ENCODE assay signal across 1 cellular context in the genomic region with DNA sequence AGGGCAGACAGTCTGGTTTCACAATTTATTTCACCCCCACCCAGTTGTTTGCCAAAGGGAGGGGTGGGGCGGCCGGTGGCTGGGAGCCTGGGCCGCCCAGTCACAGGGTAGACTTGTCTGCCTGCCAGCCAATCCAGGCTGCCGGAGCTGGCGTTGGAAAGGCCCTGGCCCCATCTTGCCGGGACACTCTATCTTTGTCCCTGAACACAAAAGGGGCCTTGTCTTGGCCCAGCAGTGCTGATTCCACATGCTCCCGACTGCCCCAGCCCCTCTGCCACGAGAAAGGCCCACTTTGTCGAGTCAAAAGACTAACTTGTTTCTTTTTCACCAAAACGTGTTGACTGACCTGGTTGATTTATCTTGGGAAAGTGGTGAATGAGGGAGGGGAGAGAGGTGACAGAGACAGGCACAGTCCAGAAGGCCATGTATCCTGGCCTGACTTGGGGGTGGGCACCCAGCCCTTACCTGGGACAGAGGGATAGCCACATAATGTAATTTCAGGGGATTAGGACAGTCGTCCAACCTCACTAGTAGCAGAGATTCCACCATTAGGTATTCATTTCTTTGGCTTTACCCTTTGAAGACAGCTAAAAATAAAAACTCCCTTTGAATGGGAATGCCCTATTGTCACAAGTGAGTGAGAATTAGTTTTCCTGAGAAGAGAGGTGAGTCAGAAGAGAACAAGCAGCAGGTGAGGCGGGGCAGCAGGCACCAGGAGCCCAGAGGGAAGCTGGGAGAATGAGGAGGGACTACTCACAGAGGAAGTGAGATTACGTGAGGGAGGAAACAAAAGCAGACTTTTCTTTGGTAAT.
A peak's percentile ranks its signal among the peaks of the same experiment; 100 is the strongest.
TF ChIP-seq lines count a peak whose summit lies in the region.

No MANE protein-coding gene starts in this region.

TF ChIP-seq in HepG2, 621 proteins besides CTCF, POLR2A, EP300 and RAD21 (continued from another document and continues in another):
- TF ChIP-seq, protein P1, sequence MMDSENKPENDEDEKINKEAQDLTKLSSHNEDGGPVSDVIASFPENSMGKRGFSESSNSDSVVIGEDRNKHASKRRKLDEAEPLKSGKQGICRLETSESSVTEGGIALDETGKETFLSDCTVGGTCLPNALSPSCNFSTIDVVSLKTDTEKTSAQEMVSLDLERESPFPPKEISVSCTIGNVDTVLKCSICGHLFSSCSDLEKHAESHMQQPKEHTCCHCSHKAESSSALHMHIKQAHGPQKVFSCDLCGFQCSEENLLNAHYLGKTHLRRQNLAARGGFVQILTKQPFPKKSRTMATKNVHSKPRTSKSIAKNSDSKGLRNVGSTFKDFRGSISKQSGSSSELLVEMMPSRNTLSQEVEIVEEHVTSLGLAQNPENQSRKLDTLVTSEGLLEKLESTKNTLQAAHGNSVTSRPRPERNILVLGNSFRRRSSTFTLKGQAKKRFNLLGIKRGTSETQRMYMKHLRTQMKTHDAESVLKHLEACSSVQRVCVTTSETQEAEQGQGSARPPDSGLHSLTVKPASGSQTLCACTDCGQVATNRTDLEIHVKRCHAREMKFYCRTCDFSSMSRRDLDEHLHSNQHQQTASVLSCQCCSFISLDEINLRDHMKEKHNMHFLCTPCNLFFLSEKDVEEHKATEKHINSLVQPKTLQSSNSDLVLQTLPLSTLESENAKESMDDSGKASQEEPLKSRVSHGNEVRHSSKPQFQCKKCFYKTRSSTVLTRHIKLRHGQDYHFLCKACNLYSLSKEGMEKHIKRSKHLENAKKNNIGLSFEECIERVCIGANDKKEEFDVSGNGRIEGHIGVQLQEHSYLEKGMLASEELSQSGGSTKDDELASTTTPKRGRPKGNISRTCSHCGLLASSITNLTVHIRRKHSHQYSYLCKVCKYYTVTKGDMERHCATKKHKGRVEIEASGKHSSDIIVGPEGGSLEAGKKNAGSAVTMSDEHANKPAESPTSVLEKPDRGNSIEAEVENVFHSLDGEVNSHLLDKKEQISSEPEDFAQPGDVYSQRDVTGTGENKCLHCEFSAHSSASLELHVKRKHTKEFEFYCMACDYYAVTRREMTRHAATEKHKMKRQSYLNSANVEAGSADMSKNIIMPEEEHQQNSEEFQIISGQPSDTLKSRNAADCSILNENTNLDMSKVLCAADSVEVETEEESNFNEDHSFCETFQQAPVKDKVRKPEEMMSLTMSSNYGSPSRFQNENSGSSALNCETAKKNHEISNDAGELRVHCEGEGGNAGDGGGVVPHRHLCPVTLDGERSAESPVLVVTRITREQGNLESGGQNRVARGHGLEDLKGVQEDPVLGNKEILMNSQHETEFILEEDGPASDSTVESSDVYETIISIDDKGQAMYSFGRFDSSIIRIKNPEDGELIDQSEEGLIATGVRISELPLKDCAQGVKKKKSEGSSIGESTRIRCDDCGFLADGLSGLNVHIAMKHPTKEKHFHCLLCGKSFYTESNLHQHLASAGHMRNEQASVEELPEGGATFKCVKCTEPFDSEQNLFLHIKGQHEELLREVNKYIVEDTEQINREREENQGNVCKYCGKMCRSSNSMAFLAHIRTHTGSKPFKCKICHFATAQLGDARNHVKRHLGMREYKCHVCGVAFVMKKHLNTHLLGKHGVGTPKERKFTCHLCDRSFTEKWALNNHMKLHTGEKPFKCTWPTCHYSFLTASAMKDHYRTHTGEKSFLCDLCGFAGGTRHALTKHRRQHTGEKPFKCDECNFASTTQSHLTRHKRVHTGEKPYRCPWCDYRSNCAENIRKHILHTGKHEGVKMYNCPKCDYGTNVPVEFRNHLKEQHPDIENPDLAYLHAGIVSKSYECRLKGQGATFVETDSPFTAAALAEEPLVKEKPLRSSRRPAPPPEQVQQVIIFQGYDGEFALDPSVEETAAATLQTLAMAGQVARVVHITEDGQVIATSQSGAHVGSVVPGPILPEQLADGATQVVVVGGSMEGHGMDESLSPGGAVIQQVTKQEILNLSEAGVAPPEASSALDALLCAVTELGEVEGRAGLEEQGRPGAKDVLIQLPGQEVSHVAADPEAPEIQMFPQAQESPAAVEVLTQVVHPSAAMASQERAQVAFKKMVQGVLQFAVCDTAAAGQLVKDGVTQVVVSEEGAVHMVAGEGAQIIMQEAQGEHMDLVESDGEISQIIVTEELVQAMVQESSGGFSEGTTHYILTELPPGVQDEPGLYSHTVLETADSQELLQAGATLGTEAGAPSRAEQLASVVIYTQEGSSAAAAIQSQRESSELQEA (CRISPR knock-in tag; IDR thresholded peaks at IDR 0.05; ENCODE audit: not compliant biosample characterization), result no peak
- TF ChIP-seq, protein P2, sequence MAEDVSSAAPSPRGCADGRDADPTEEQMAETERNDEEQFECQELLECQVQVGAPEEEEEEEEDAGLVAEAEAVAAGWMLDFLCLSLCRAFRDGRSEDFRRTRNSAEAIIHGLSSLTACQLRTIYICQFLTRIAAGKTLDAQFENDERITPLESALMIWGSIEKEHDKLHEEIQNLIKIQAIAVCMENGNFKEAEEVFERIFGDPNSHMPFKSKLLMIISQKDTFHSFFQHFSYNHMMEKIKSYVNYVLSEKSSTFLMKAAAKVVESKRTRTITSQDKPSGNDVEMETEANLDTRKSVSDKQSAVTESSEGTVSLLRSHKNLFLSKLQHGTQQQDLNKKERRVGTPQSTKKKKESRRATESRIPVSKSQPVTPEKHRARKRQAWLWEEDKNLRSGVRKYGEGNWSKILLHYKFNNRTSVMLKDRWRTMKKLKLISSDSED (CRISPR knock-in tag; IDR thresholded peaks at IDR 0.05), result no peak
- TF ChIP-seq, protein P3, sequence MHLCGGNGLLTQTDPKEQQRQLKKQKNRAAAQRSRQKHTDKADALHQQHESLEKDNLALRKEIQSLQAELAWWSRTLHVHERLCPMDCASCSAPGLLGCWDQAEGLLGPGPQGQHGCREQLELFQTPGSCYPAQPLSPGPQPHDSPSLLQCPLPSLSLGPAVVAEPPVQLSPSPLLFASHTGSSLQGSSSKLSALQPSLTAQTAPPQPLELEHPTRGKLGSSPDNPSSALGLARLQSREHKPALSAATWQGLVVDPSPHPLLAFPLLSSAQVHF (CRISPR knock-in tag; IDR thresholded peaks at IDR 0.05), result no peak
- TF ChIP-seq ZNF775 (CRISPR knock-in tag; IDR thresholded peaks at IDR 0.05; ENCODE audit: borderline replicate concordance) (peak; percentile 96), ARHGAP35 (CRISPR knock-in tag; IDR thresholded peaks at IDR 0.05; ENCODE audit: borderline replicate concordance) (no peak), ADNP (CRISPR knock-in tag; IDR thresholded peaks at IDR 0.05) (no peak), REL (CRISPR knock-in tag; conservative IDR thresholded peaks at IDR 0.05) (no peak), SIX1 (CRISPR knock-in tag; IDR thresholded peaks at IDR 0.05; ENCODE audit: borderline replicate concordance) (0 out of 2 replicates have a peak, but pooled peaks have one; percentile 21), KLF11 (CRISPR knock-in tag; IDR thresholded peaks at IDR 0.05) (no peak), KAT2B (IDR thresholded peaks at IDR 0.05; ENCODE audit: borderline replicate concordance, low read depth, low read length) (no peak), ZNF652 (CRISPR knock-in tag; IDR thresholded peaks at IDR 0.05; ENCODE audit: borderline replicate concordance, low read depth) (no peak), DNMT1 (CRISPR knock-in tag; IDR thresholded peaks at IDR 0.05) (no peak), RFX1 (IDR thresholded peaks at IDR 0.05) (no peak), ZNF746 (CRISPR knock-in tag; IDR thresholded peaks at IDR 0.05) (peak; percentile 15; the same call in 1 of the 2 replicates), EED (CRISPR knock-in tag; IDR thresholded peaks at IDR 0.05) (no peak), JDP2 (CRISPR knock-in tag; IDR thresholded peaks at IDR 0.05; ENCODE audit: borderline replicate concordance) (no peak), XBP1 (CRISPR knock-in tag; IDR thresholded peaks at IDR 0.05) (no peak), GATAD1 (CRISPR knock-in tag; IDR thresholded peaks at IDR 0.05) (no peak), ASH2L (IDR thresholded peaks at IDR 0.05; ENCODE audit: insufficient read length, low read depth, low read length) (peak; percentile 66), SIN3B (IDR thresholded peaks at IDR 0.05; ENCODE audit: low read length) (no peak), PRMT3 (CRISPR knock-in tag; IDR thresholded peaks at IDR 0.05; ENCODE audit: borderline replicate concordance, low read depth) (no peak), ZNF230 (CRISPR knock-in tag; IDR thresholded peaks at IDR 0.05) (no peak), HMG20A (CRISPR knock-in tag; IDR thresholded peaks at IDR 0.05; ENCODE audit: borderline replicate concordance) (0 out of 2 replicates have a peak, but pooled peaks have one; percentile 12), HNRNPUL1 (IDR thresholded peaks at IDR 0.05; ENCODE audit: low read depth, low read length) (no peak), ONECUT2 (CRISPR knock-in tag; IDR thresholded peaks at IDR 0.05) (no peak), KDM5A (IDR thresholded peaks at IDR 0.05; ENCODE audit: borderline replicate concordance, low read length) (no peak), PHF21A (CRISPR knock-in tag; IDR thresholded peaks at IDR 0.05) (peak; percentile 100), ZNF329 (CRISPR knock-in tag; IDR thresholded peaks at IDR 0.05; ENCODE audit: low read depth) (no peak), ZNF766 (CRISPR knock-in tag; IDR thresholded peaks at IDR 0.05; ENCODE audit: borderline replicate concordance) (no peak)
- TF ChIP-seq, protein P4, sequence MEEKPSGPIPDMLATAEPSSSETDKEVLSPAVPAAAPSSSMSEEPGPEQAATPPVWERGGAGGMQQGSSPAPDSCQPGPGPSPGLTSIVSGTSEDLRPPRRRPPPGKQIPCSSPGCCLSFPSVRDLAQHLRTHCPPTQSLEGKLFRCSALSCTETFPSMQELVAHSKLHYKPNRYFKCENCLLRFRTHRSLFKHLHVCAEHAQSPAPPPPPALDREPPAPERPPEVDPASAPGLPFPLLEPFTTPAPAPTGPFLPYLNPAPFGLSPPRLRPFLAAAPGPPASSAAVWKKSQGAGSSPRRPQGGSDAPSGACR (CRISPR knock-in tag; IDR thresholded peaks at IDR 0.05), result peak; percentile 95
- TF ChIP-seq, protein P5, sequence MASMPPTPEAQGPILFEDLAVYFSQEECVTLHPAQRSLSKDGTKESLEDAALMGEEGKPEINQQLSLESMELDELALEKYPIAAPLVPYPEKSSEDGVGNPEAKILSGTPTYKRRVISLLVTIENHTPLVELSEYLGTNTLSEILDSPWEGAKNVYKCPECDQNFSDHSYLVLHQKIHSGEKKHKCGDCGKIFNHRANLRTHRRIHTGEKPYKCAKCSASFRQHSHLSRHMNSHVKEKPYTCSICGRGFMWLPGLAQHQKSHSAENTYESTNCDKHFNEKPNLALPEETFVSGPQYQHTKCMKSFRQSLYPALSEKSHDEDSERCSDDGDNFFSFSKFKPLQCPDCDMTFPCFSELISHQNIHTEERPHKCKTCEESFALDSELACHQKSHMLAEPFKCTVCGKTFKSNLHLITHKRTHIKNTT (CRISPR knock-in tag; IDR thresholded peaks at IDR 0.05), result no peak
- TF ChIP-seq, protein P6, sequence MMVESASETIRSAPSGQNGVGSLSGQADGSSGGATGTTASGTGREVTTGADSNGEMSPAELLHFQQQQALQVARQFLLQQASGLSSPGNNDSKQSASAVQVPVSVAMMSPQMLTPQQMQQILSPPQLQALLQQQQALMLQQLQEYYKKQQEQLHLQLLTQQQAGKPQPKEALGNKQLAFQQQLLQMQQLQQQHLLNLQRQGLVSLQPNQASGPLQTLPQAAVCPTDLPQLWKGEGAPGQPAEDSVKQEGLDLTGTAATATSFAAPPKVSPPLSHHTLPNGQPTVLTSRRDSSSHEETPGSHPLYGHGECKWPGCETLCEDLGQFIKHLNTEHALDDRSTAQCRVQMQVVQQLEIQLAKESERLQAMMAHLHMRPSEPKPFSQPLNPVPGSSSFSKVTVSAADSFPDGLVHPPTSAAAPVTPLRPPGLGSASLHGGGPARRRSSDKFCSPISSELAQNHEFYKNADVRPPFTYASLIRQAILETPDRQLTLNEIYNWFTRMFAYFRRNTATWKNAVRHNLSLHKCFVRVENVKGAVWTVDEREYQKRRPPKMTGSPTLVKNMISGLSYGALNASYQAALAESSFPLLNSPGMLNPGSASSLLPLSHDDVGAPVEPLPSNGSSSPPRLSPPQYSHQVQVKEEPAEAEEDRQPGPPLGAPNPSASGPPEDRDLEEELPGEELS (CRISPR knock-in tag; IDR thresholded peaks at IDR 0.05), result peak; percentile 83
- TF ChIP-seq, protein P7, sequence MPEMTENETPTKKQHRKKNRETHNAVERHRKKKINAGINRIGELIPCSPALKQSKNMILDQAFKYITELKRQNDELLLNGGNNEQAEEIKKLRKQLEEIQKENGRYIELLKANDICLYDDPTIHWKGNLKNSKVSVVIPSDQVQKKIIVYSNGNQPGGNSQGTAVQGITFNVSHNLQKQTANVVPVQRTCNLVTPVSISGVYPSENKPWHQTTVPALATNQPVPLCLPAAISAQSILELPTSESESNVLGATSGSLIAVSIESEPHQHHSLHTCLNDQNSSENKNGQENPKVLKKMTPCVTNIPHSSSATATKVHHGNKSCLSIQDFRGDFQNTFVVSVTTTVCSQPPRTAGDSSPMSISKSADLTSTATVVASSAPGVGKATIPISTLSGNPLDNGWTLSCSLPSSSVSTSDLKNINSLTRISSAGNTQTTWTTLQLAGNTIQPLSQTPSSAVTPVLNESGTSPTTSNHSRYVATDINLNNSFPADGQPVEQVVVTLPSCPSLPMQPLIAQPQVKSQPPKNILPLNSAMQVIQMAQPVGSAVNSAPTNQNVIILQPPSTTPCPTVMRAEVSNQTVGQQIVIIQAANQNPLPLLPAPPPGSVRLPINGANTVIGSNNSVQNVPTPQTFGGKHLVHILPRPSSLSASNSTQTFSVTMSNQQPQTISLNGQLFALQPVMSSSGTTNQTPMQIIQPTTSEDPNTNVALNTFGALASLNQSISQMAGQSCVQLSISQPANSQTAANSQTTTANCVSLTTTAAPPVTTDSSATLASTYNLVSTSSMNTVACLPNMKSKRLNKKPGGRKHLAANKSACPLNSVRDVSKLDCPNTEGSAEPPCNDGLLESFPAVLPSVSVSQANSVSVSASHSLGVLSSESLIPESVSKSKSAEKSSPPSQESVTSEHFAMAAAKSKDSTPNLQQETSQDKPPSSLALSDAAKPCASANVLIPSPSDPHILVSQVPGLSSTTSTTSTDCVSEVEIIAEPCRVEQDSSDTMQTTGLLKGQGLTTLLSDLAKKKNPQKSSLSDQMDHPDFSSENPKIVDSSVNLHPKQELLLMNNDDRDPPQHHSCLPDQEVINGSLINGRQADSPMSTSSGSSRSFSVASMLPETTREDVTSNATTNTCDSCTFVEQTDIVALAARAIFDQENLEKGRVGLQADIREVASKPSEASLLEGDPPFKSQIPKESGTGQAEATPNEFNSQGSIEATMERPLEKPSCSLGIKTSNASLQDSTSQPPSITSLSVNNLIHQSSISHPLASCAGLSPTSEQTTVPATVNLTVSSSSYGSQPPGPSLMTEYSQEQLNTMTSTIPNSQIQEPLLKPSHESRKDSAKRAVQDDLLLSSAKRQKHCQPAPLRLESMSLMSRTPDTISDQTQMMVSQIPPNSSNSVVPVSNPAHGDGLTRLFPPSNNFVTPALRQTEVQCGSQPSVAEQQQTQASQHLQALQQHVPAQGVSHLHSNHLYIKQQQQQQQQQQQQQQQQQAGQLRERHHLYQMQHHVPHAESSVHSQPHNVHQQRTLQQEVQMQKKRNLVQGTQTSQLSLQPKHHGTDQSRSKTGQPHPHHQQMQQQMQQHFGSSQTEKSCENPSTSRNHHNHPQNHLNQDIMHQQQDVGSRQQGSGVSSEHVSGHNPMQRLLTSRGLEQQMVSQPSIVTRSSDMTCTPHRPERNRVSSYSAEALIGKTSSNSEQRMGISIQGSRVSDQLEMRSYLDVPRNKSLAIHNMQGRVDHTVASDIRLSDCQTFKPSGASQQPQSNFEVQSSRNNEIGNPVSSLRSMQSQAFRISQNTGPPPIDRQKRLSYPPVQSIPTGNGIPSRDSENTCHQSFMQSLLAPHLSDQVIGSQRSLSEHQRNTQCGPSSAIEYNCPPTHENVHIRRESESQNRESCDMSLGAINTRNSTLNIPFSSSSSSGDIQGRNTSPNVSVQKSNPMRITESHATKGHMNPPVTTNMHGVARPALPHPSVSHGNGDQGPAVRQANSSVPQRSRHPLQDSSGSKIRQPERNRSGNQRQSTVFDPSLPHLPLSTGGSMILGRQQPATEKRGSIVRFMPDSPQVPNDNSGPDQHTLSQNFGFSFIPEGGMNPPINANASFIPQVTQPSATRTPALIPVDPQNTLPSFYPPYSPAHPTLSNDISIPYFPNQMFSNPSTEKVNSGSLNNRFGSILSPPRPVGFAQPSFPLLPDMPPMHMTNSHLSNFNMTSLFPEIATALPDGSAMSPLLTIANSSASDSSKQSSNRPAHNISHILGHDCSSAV (CRISPR knock-in tag; IDR thresholded peaks at IDR 0.05; ENCODE audit: borderline replicate concordance), result no peak
